ENCODE assay signal across 8 cellular contexts in genomic region chr4:155666701-155667537, GRCh38. TPM values are rescaled to one million over a fixed set of nuclear protein-coding genes. Genes with fewer than 3 reads are reported as not detected.
DNase-seq lines count a peak whose midpoint lies in the region; ATAC-seq lines count a peak whose summit lies in the region.

A gene with protein sequence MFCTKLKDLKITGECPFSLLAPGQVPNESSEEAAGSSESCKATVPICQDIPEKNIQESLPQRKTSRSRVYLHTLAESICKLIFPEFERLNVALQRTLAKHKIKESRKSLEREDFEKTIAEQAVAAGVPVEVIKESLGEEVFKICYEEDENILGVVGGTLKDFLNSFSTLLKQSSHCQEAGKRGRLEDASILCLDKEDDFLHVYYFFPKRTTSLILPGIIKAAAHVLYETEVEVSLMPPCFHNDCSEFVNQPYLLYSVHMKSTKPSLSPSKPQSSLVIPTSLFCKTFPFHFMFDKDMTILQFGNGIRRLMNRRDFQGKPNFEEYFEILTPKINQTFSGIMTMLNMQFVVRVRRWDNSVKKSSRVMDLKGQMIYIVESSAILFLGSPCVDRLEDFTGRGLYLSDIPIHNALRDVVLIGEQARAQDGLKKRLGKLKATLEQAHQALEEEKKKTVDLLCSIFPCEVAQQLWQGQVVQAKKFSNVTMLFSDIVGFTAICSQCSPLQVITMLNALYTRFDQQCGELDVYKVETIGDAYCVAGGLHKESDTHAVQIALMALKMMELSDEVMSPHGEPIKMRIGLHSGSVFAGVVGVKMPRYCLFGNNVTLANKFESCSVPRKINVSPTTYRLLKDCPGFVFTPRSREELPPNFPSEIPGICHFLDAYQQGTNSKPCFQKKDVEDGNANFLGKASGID (plus strand): TSS chr4:155666848. CDS start chr4:155696868, 30,020 bp downstream.

- no CpG with 5 or more reads among the region's 49 CpGs for WGBS in neuronal stem cell (ENCODE audit: extremely low coverage in 2 of 2, insufficient read length in 2 of 2, insufficient replicate concordance in 1 of 2), 2 donors

- no peaks in the 10 kb centered on the region for H3K9me3 ChIP-seq in KOPT-K1 (ENCODE audit: insufficient read depth, low read length, poor library complexity, severe bottlenecking)
- H3K9me3 ChIP-seq in neuronal stem cell (replicated peaks in 1 of 2; ENCODE audit: control insufficient read depth in 2 of 2, insufficient read depth in 1 of 2, low read depth in 1 of 2, low read length in 2 of 2), result no peaks in the 10 kb centered on the region

- peaks cover 0 to 5% of the 10 kb centered on the region in 2 donors for H3K4me1 ChIP-seq in neuronal stem cell (ENCODE audit: control insufficient read depth in 2 of 2, insufficient read depth in 1 of 2, low read depth in 1 of 2, low read length in 2 of 2)

- H2BK5ac ChIP-seq in neuronal stem cell (ENCODE audit: low read length), result no peak within 1 kb of the TSS

- H3K27ac Mint-ChIP-seq in activated naive CD4-positive, alpha-beta T cell treated with anti-CD3 and anti-CD28 coated beads, Interleukin-2, amount 10 ng/mL, durations not matched to agents 7 days and 5 days, result no peak within 1 kb of the TSS

- ATAC-seq in GM21515 (IDR thresholded peaks at IDR 0.05; ENCODE audit: unreplicated experiment) (peak; percentile 49), Right ventricle myocardium inferior (peak; percentile 71)

- H3K27me3 Mint-ChIP-seq in activated naive CD4-positive, alpha-beta T cell treated with anti-CD3 and anti-CD28 coated beads, Interleukin-2, amount 10 ng/mL, durations not matched to agents 7 days and 5 days, result peaks cover 34% of the 10 kb centered on the region

- peak; percentile 65 for DNase-seq in GDM1 (lab: John Stamatoyannopoulos, UW)
- peak; percentile 47 for DNase-seq in activated naive CD4-positive, alpha-beta T cell treated with anti-CD3 and anti-CD28 coated beads, Interleukin-2, amount 10 ng/mL, durations not matched to agents 7 days and 5 days
- DNase-seq in Right ventricle myocardium inferior (ENCODE audit: missing footprints), result peak; percentile 72
- peak; percentile 49 for DNase-seq in neuronal stem cell (ENCODE audit: low spot score)
- DNase-seq in NK-92 treated with Interleukin-12 subunit alpha and Interleukin-12 subunit beta, amount 100 ng/mL, for 24 hours (lab: John Stamatoyannopoulos, UW), result no peak
- no peak for DNase-seq in NCI-H1436 treated with DMSO at 0.1 percent for 48 hours (lab: John Stamatoyannopoulos, UW)

- peaks cover 19% of the 10 kb centered on the region for H3K4me1 Mint-ChIP-seq in activated naive CD4-positive, alpha-beta T cell treated with anti-CD3 and anti-CD28 coated beads, Interleukin-2, amount 10 ng/mL, durations not matched to agents 7 days and 5 days

- peak within 1 kb of the TSS; percentile 96 for H2BK15ac ChIP-seq in neuronal stem cell (ENCODE audit: low read length)

- H4K8ac ChIP-seq in neuronal stem cell (ENCODE audit: low read depth, low read length), result peak within 1 kb of the TSS; percentile 50

- peak within 1 kb of the TSS; percentile 93 for H2AFZ ChIP-seq in neuronal stem cell (ENCODE audit: low read length)

- CTCF ChIA-PET in activated naive CD4-positive, alpha-beta T cell treated with anti-CD3 and anti-CD28 coated beads, Interleukin-2, amount 10 ng/mL, durations not matched to agents 7 days and 5 days (lab: Charles Lee), result no interaction called here

- H3K4me3 Mint-ChIP-seq in activated naive CD4-positive, alpha-beta T cell treated with anti-CD3 and anti-CD28 coated beads, Interleukin-2, amount 10 ng/mL, durations not matched to agents 7 days and 5 days, result peak within 1 kb of the TSS; percentile 83

- peaks cover 0 to 63% (median 0%) of the 10 kb centered on the region in 3 experiments for H3K27me3 ChIP-seq in neuronal stem cell (ENCODE audit: control insufficient read depth in 3 of 3, insufficient read depth in 3 of 3, low read depth in 1 of 3, low read length in 3 of 3)

- H3K14ac ChIP-seq in neuronal stem cell (ENCODE audit: low read length), result peak within 1 kb of the TSS; percentile 63

- no peaks in the 10 kb centered on the region for H3K36me3 ChIP-seq in KOPT-K1 (ENCODE audit: insufficient read depth, low read length)
- no peaks in the 10 kb centered on the region for H3K36me3 ChIP-seq in neuronal stem cell (replicated peaks in 1 of 2; ENCODE audit: control insufficient read depth in 2 of 2, insufficient read depth in 2 of 2, low read length in 2 of 2)

- no peak within 1 kb of the TSS for H2BK120ac ChIP-seq in neuronal stem cell (ENCODE audit: low read depth, low read length)

- H3K79me1 ChIP-seq in neuronal stem cell (ENCODE audit: low read depth, low read length), result no peaks in the 10 kb centered on the region

- H3K23ac ChIP-seq in neuronal stem cell (ENCODE audit: low read depth, low read length, poor library complexity), result no peak within 1 kb of the TSS

- H2AK5ac ChIP-seq in neuronal stem cell (ENCODE audit: low read depth, low read length), result peak within 1 kb of the TSS; percentile 25

- H3K27ac ChIP-seq in KOPT-K1 (ENCODE audit: low read depth, low read length, poor library complexity, severe bottlenecking) (peak within 1 kb of the TSS; percentile 85), neuronal stem cell (replicated peaks; ENCODE audit: low read length) (peak within 1 kb of the TSS; percentile 42)

- no peak within 1 kb of the TSS for H3K4ac ChIP-seq in neuronal stem cell (ENCODE audit: low read length)

- H3K36me3 Mint-ChIP-seq in activated naive CD4-positive, alpha-beta T cell treated with anti-CD3 and anti-CD28 coated beads, Interleukin-2, amount 10 ng/mL, durations not matched to agents 7 days and 5 days, result no peaks in the 10 kb centered on the region

- H3K18ac ChIP-seq in neuronal stem cell (ENCODE audit: low read length), result peak within 1 kb of the TSS; percentile 82

- H3K4me3 ChIP-seq in neuronal stem cell (ENCODE audit: low read length in 2 of 2), result peak within 1 kb of the TSS; percentile 36 to 94

- peak within 1 kb of the TSS; percentile 85 for H3K9ac ChIP-seq in neuronal stem cell (ENCODE audit: low read depth, low read length, poor library complexity)

- H3K4me2 ChIP-seq in neuronal stem cell (ENCODE audit: insufficient read depth, low read length, poor library complexity, severe bottlenecking), result peak within 1 kb of the TSS; percentile 83

- H2BK12ac ChIP-seq in neuronal stem cell (ENCODE audit: low read length), result peak within 1 kb of the TSS; percentile 8

- intact Hi-C loops in Right ventricle myocardium inferior (cut with DNase I), result loop anchor here (2.0 to 5.0 kb wide), 6 partner anchors 40 to 224 kb away; partner anchors contain the start of gene GUCY1B1

- no peaks in the 10 kb centered on the region for H3K9me3 Mint-ChIP-seq in activated naive CD4-positive, alpha-beta T cell treated with anti-CD3 and anti-CD28 coated beads, Interleukin-2, amount 10 ng/mL, durations not matched to agents 7 days and 5 days

- no peak within 1 kb of the TSS for H4K91ac ChIP-seq in neuronal stem cell (ENCODE audit: low read depth, low read length, poor library complexity)

RNA-seq across cellular contexts. Expression of the gene that starts here (rescaled TPM):
- total RNA-seq in Right ventricle myocardium inferior, result 88.4 TPM
- 5.6 TPM for polyA plus RNA-seq in neuronal stem cell (2013, experiment 1 of 2)
- polyA plus RNA-seq in neuronal stem cell (2013, experiment 2 of 2), result 5.0 TPM

Comparison
In these comparisons a context has a peak if more than half of its experiments do, and no peak if none do; other contexts are left out.
1. DNase-seq: peak in GDM1 (single experiment), activated naive CD4-positive, alpha-beta T cell treated with anti-CD3 and anti-CD28 coated beads, Interleukin-2, amount 10 ng/mL, durations not matched to agents 7 days and 5 days (single experiment), Right ventricle myocardium inferior (single experiment) and neuronal stem cell (single experiment); none in NK-92 treated with Interleukin-12 subunit alpha and Interleukin-12 subunit beta, amount 100 ng/mL, for 24 hours (single experiment) and NCI-H1436 treated with DMSO at 0.1 percent for 48 hours (single experiment).